Comparison of ENCODE assay signal across 31 cellular contexts in the genomic region with DNA sequence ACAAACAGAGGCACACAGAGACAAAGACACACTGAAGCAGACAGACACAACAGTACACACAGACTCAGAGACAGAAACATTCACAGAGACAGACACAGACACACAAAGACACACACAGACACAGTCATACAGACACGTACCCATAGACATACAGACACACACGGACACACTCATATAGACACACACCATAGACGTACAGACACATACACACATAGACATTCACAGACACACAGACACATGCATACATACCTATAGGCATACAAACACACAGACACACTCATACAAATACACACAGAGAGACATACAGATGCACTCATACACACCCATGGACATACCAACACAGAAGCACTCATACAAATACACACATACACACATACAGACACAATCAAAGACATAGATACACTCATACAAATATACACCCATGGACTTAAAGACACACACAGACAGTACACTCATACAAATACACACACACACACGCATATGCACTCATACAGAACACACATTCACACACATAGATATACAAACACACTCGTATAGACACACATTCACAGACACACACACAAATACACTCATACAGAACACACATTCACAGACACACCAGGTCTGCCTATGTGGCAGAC. TPM values are rescaled to one million over a fixed set of nuclear protein-coding genes. Genes with fewer than 3 reads are reported as not detected.
DNase-seq lines count a peak whose midpoint lies in the region; ATAC-seq, FAIRE-seq and TF ChIP-seq lines count a peak whose summit lies in the region.
"Had no signal": no experiment of that assay in that cellular context is flagged by ENCODE, and none has a peak within 500 bp of the region (broad histone marks: within the 10 kb centered on the region; RNA-seq: fewer than 3 reads in every experiment).

No MANE protein-coding gene starts in this region.

- peak overlapping the region; percentile 42 for H2AFZ ChIP-seq in astrocyte (ENCODE audit: low read depth, low read length)

- H3K4me3 ChIP-seq in astrocyte (ENCODE audit: insufficient read depth, low read depth, low read length) (no peak overlapping the region), iPS-20b (ENCODE audit: low read length) (peak overlapping the region; percentile 36; the same call in 1 of the 2 replicates), BE2C (ENCODE audit: low read depth, low read length) (no peak overlapping the region), tibial nerve (no peak overlapping the region)
- H3K4me3 ChIP-seq: neural progenitor cell, SJCRH30, spleen, thoracic aorta had no signal

- 86 to 92% methylated on average over 5 of the region's 5 CpGs for WGBS in tibial nerve, 2 donors

- peaks cover 3% of the 10 kb centered on the region for H3K9me3 Mint-ChIP-seq in astrocyte (ENCODE audit: unreplicated experiment)
- H3K9me3 Mint-ChIP-seq: activated T-helper 2 cell treated with anti-CD3 and anti-CD28 coated beads, Interferon-gamma antibody, Interleukin-2, Interleukin-4, amounts not matched to agents 10 μg/mL and 5 μg/mL and 100 μg/mL, durations not matched to agents 14 hours and 24 hours and 36 hours; stimulated activated naive CD8-positive, alpha-beta T cell treated with anti-CD3 and anti-CD28 coated beads, Interleukin-15, amount 100 ng/mL, for 72 hours had no signal

- H3K27me3 ChIP-seq in astrocyte (ENCODE audit: insufficient read depth, low read length) (no peaks in the 10 kb centered on the region), iPS-20b (ENCODE audit: insufficient read depth, low read length) (no peaks in the 10 kb centered on the region), BE2C (no peaks in the 10 kb centered on the region), tibial nerve (no peaks in the 10 kb centered on the region)
- H3K27me3 ChIP-seq: dorsolateral prefrontal cortex, neural progenitor cell, pancreas, SJCRH30, spleen had no signal

- H3K36me3 Mint-ChIP-seq in astrocyte (ENCODE audit: low read depth, unreplicated experiment): no peaks in the 10 kb centered on the region
- H3K36me3 Mint-ChIP-seq: IgD-negative memory B cell, neural progenitor cell had no signal

- no peaks in the 10 kb centered on the region for H3K27me3 Mint-ChIP-seq in astrocyte (ENCODE audit: low read depth, unreplicated experiment)
- H3K27me3 Mint-ChIP-seq: activated CD4-positive, alpha-beta T cell treated with anti-CD3 and anti-CD28 coated beads for 36 hours had no signal

- no peak overlapping the region for H3K27ac Mint-ChIP-seq in astrocyte (ENCODE audit: unreplicated experiment)
- H3K27ac Mint-ChIP-seq: activated CD4-positive, alpha-beta T cell treated with anti-CD3 and anti-CD28 coated beads for 36 hours; activated CD8-positive, alpha-beta T cell treated with anti-CD3 and anti-CD28 coated beads, Interleukin-2, amount 10 ng/mL, durations not matched to agents 7 days and 5 days; activated naive CD4-positive, alpha-beta T cell treated with anti-CD3 and anti-CD28 coated beads, Interleukin-2, amount 50 U/mL, for 72 hours; activated T-helper 2 cell treated with anti-CD3 and anti-CD28 coated beads, Interferon-gamma antibody, Interleukin-2, Interleukin-4, amounts not matched to agents 10 μg/mL and 5 μg/mL and 100 μg/mL, durations not matched to agents 14 hours and 24 hours and 36 hours; IgD-negative memory B cell; neural progenitor cell; stimulated activated naive CD8-positive, alpha-beta T cell treated with anti-CD3 and anti-CD28 coated beads, Interleukin-15, amount 100 ng/mL, for 72 hours had no signal

- no peaks in the 10 kb centered on the region for H4K20me1 ChIP-seq in astrocyte (ENCODE audit: insufficient read depth, low read length)

- H3K4me2 ChIP-seq in astrocyte (ENCODE audit: low read length): peak overlapping the region; percentile 57

- H3K9ac ChIP-seq in astrocyte (ENCODE audit: low read length) (peak overlapping the region; percentile 6), iPS-20b (ENCODE audit: low read depth, low read length) (peak overlapping the region; percentile 14; the same call in 1 of the 2 replicates)
- H3K9ac ChIP-seq: neural progenitor cell had no signal

- TF ChIP-seq EP300 in tibial nerve (IDR thresholded peaks at IDR 0.05): no peak

- H3K79me2 ChIP-seq in astrocyte (ENCODE audit: insufficient read depth, low read length): no peaks in the 10 kb centered on the region

- DNase-seq in HTR-8/SVneo (ENCODE audit: insufficient read length, low spot score) (no peak), astrocyte (ENCODE audit: low read depth) (no peak), BE2C (no peak), retina (no peak), tibial nerve (ENCODE audit: low spot score in 2 of 2) (no peak)
- DNase-seq: activated CD4-positive, alpha-beta T cell treated with anti-CD3 and anti-CD28 coated beads for 36 hours; activated CD8-positive, alpha-beta T cell treated with anti-CD3 and anti-CD28 coated beads, Interleukin-2, amount 10 ng/mL, durations not matched to agents 7 days and 5 days; amygdala; COR-L47; DMS79; dorsolateral prefrontal cortex; GDM1; GOT3; hippocampal formation; NCI-H1694; NCI-H446 treated with DMSO at 0.1 percent for 48 hours; NCI-H82; SJCRH30; spleen; stimulated activated CD4-positive, alpha-beta T cell treated with anti-CD3 and anti-CD28 coated beads, Interleukin-2, amount 100 ng/mL, for 48 hours; stimulated activated naive CD8-positive, alpha-beta T cell treated with anti-CD3 and anti-CD28 coated beads, Interleukin-15, amount 100 ng/mL, for 72 hours; T-helper 9 cell had no signal

- H3K4me1 ChIP-seq in astrocyte (ENCODE audit: insufficient read depth, low read length) (peaks cover 10% of the 10 kb centered on the region), iPS-20b (ENCODE audit: insufficient read depth, low read length) (peaks cover 21% of the 10 kb centered on the region), BE2C (no peaks in the 10 kb centered on the region), tibial nerve (no peaks in the 10 kb centered on the region)
- H3K4me1 ChIP-seq: SJCRH30, spleen had no signal

- no peak for TF ChIP-seq POLR2A in tibial nerve (IDR thresholded peaks at IDR 0.05)

- no peak for ATAC-seq in GM18867 (IDR thresholded peaks at IDR 0.05; ENCODE audit: unreplicated experiment)
- ATAC-seq: activated CD4-positive, alpha-beta T cell treated with anti-CD3 and anti-CD28 coated beads for 36 hours; activated CD8-positive, alpha-beta T cell treated with anti-CD3 and anti-CD28 coated beads, Interleukin-2, amount 10 ng/mL, durations not matched to agents 7 days and 5 days; activated naive CD4-positive, alpha-beta T cell treated with anti-CD3 and anti-CD28 coated beads, Interleukin-2, amount 50 U/mL, for 72 hours; stimulated activated naive CD8-positive, alpha-beta T cell treated with anti-CD3 and anti-CD28 coated beads, Interleukin-15, amount 100 ng/mL, for 72 hours had no signal

- H3K9me3 ChIP-seq in astrocyte (ENCODE audit: insufficient read depth, low read depth, low read length) (no peaks in the 10 kb centered on the region), iPS-20b (ENCODE audit: insufficient read depth, low read depth, low read length) (no peaks in the 10 kb centered on the region), BE2C (no peaks in the 10 kb centered on the region), tibial nerve (peaks cover 0 to 5% (median 0%) of the 10 kb centered on the region in 4 donors)
- H3K9me3 ChIP-seq: pancreas, SJCRH30, thoracic aorta had no signal

- no peak overlapping the region for H3K27ac ChIP-seq in astrocyte (ENCODE audit: low read depth, low read length)
- no peak overlapping the region for H3K27ac ChIP-seq in iPS-20b (ENCODE audit: low read length)
- H3K27ac ChIP-seq in tibial nerve: no peak overlapping the region
- H3K27ac ChIP-seq: C4-2B, dorsolateral prefrontal cortex, neural progenitor cell, SJCRH30, spleen, thoracic aorta had no signal

- H3K4me1 Mint-ChIP-seq in astrocyte (ENCODE audit: low read depth, unreplicated experiment): peaks cover 2% of the 10 kb centered on the region
- H3K4me1 Mint-ChIP-seq: activated CD4-positive, alpha-beta T cell treated with anti-CD3 and anti-CD28 coated beads for 36 hours; neural progenitor cell; stimulated activated naive CD8-positive, alpha-beta T cell treated with anti-CD3 and anti-CD28 coated beads, Interleukin-15, amount 100 ng/mL, for 72 hours had no signal

- H3K4me3 Mint-ChIP-seq in astrocyte (ENCODE audit: unreplicated experiment): no peak overlapping the region
- H3K4me3 Mint-ChIP-seq: activated CD4-positive, alpha-beta T cell treated with anti-CD3 and anti-CD28 coated beads for 36 hours; activated CD8-positive, alpha-beta T cell treated with anti-CD3 and anti-CD28 coated beads, Interleukin-2, amount 10 ng/mL, durations not matched to agents 7 days and 5 days; IgD-negative memory B cell; neural progenitor cell; stimulated activated naive CD8-positive, alpha-beta T cell treated with anti-CD3 and anti-CD28 coated beads, Interleukin-15, amount 100 ng/mL, for 72 hours had no signal

- TF ChIP-seq CTCF in astrocyte (IDR thresholded peaks at IDR 0.05; ENCODE audit: insufficient read depth, low read depth, low read length) (no peak), BE2C (IDR thresholded peaks at IDR 0.05; ENCODE audit: low read depth, low read length) (no peak), tibial nerve (IDR thresholded peaks at IDR 0.05) (no peak)

- FAIRE-seq in HTR-8/SVneo (lab: Jason Lieb, UNC) (peak; percentile 80), astrocyte (lab: Jason Lieb, UNC) (no peak)
- FAIRE-seq: pancreas had no signal

- no peaks in the 10 kb centered on the region for H3K36me3 ChIP-seq in astrocyte (ENCODE audit: insufficient read depth, low read length)
- H3K36me3 ChIP-seq in iPS-20b (ENCODE audit: insufficient read depth, low read depth, low read length): no peaks in the 10 kb centered on the region
- H3K36me3 ChIP-seq in BE2C: no peaks in the 10 kb centered on the region
- H3K36me3 ChIP-seq in tibial nerve: no peaks in the 10 kb centered on the region
- H3K36me3 ChIP-seq: neural progenitor cell, pancreas, SJCRH30, spleen, thoracic aorta had no signal

RNA-seq across cellular contexts. Expression of a gene that starts 19.9 kb away (rescaled TPM):
- 24.5 and 32.5 TPM in 2 replicates for total RNA-seq in astrocyte
- polyA plus RNA-seq in BE2C (2012; ENCODE audit: insufficient read depth, insufficient read length, low read depth): 8.7 TPM
- total RNA-seq in tibial nerve: 10 to 100 TPM; 35.6 to 76.9 (median 61.8) TPM
